ENCODE assay signal across 1 cellular context in genomic region chr1:234539666-234540403, GRCh38.
TF ChIP-seq lines count a peak whose summit lies in the region.

No MANE protein-coding gene starts in this region.

TF ChIP-seq in A549, 52 proteins besides CTCF, POLR2A, EP300 and RAD21:
- no peak for TF ChIP-seq REST (IDR thresholded peaks at IDR 0.05)
- TF ChIP-seq CBX8 (IDR thresholded peaks at IDR 0.05) = no peak
- TF ChIP-seq FOXS1 (CRISPR knock-in tag; IDR thresholded peaks at IDR 0.05) = no peak
- TF ChIP-seq PHF8 (IDR thresholded peaks at IDR 0.05; ENCODE audit: borderline replicate concordance, low read depth) = no peak
- no peak for TF ChIP-seq RFX5 (IDR thresholded peaks at IDR 0.05)
- no peak for TF ChIP-seq ZSCAN20 (CRISPR knock-in tag; IDR thresholded peaks at IDR 0.05)
